ENCODE assay signal across 8 cellular contexts in the genomic region with DNA sequence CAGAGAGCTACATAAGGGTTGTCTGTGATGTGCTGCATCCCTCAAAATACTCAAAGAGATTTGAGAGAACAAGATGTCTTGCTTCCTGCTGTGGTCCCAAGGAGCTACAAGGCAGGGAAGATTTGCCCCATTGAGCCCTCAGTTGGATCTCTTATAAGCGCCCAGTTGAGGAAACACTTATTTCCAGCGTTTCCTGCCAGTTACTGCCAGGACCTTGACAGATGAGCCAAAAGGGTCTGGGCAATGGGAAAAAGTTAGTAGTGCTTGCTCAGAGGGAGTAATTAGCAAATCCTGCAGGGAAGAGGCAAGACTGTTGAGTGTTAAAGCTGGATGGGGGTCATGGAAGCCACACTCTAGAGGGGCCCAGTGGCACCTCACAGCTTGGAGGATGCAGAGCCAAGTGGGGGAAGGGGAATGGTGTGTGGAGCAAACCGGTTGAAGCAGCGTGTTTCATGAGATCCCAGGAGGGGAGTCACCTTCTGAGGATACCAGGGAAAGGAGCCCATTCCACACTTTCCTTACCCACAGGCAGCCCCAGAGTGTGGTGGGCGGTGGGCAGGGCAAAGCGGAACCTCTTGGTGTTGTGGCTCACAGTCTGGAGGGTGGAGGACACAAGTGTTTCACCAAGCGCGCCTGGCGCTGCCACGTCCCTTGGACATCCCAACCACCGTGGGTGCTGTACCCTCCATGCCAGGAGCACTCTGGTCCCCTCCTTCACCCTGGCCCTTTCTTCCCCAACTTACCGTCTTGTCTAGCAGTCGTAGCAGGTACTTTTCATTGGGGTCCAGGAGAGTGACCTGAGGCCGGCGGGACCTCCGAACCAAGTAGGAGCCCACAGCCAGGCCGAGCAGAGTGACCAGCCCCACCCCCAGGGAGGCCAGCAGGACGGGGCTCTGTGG. TPM values are rescaled to one million over a fixed set of nuclear protein-coding genes. Genes with fewer than 3 reads are reported as not detected.
DNase-seq lines count a peak whose midpoint lies in the region; ATAC-seq and TF ChIP-seq lines count a peak whose summit lies in the region.

No MANE protein-coding gene starts in this region.

- no peak for TF ChIP-seq POLR2A in ovary (IDR thresholded peaks at IDR 0.05)

- H2AFZ ChIP-seq in SK-N-SH (ENCODE audit: low read depth) (peak overlapping the region; percentile 86), fibroblast of lung (ENCODE audit: low read length) (peak overlapping the region; percentile 95)

- WGBS in SK-N-SH (ENCODE audit: low lambda C conversion rate) = 75% methylated on average over 15 of the region's 18 CpGs
- WGBS in ovary, 3 donors = 35 to 41% (median 41%) methylated on average over 17 to 18 of the region's 18 CpGs

- POLR2A ChIA-PET in SK-N-SH (lab: Yijun Ruan, JAX) = no interaction called here

- H3K9ac ChIP-seq in SK-N-SH = peak overlapping the region; percentile 72
- H3K9ac ChIP-seq in fibroblast of lung (ENCODE audit: insufficient read depth, low read length) = peak overlapping the region; percentile 91

- H3K36me3 ChIP-seq in SK-N-SH (replicated peaks in 1 of 2; ENCODE audit: control insufficient read depth in 1 of 2, insufficient read depth in 2 of 2, low read length in 1 of 2) (peaks cover 0 to 28% of the 10 kb centered on the region in 2 experiments), fibroblast of lung (ENCODE audit: control insufficient read depth, insufficient read depth, low read length) (peaks cover 9% of the 10 kb centered on the region), ovary (no peaks in the 10 kb centered on the region)

- TF ChIP-seq EP300 in SK-N-SH (IDR thresholded peaks at IDR 0.05; ENCODE audit: borderline replicate concordance in 1 of 2, low read depth in 1 of 2, low read length in 1 of 2) = no peak
- no peak for TF ChIP-seq EP300 in ovary (IDR thresholded peaks at IDR 0.05)

- H3K4me2 ChIP-seq in SK-N-SH = peak overlapping the region; percentile 95
- peak overlapping the region; percentile 94 for H3K4me2 ChIP-seq in fibroblast of lung (ENCODE audit: extremely low read depth, insufficient read depth, low read length)

- intact Hi-C loops in ovary (cut with DNase I) = no loop called here

- no peak for TF ChIP-seq CTCF in SK-N-SH (IDR thresholded peaks at IDR 0.05)
- TF ChIP-seq CTCF in fibroblast of lung (conservative IDR thresholded peaks at IDR 0.05 in 1 of 2, IDR thresholded peaks at IDR 0.05 in 1 of 2; ENCODE audit: low read depth in 1 of 2, low read length in 2 of 2) = no peak
- no peak for TF ChIP-seq CTCF in ovary (IDR thresholded peaks at IDR 0.05)

- H3K79me2 ChIP-seq in SK-N-SH (ENCODE audit: insufficient read depth) = no peaks in the 10 kb centered on the region
- H3K79me2 ChIP-seq in fibroblast of lung (ENCODE audit: control insufficient read depth, insufficient read depth, low read length) = peaks cover 2% of the 10 kb centered on the region

- TF ChIP-seq RAD21 in SK-N-SH (IDR thresholded peaks at IDR 0.05; ENCODE audit: low read length) = no peak

- H3F3A ChIP-seq in SK-N-SH (replicated peaks; ENCODE audit: insufficient read depth) = peaks cover 4% of the 10 kb centered on the region

- no peaks in the 10 kb centered on the region for H3K9me3 ChIP-seq in SK-N-SH
- no peaks in the 10 kb centered on the region for H3K9me3 ChIP-seq in fibroblast of lung (ENCODE audit: control insufficient read depth, insufficient read depth, low read depth, low read length)
- no peaks in the 10 kb centered on the region for H3K9me3 ChIP-seq in ovary

- H3K4me3 ChIP-seq in SK-N-SH (ENCODE audit: low read depth in 2 of 2, low read length in 1 of 2) (peak overlapping the region; percentile 83 to 96), fibroblast of lung (replicated peaks in 1 of 4; ENCODE audit: control extremely low read depth in 1 of 4, insufficient read depth in 1 of 4, low read depth in 3 of 4, low read length in 4 of 4) (peak overlapping the region; percentile 81 to 99 (median 92)), ovary (peak overlapping the region; percentile 79)

- H3K4me1 ChIP-seq in SK-N-SH (ENCODE audit: control insufficient read depth in 1 of 2, insufficient read depth in 2 of 2, low read depth in 1 of 2, low read length in 1 of 2) (peaks cover 0 to 14% of the 10 kb centered on the region in 2 experiments; a peak in 1 of 4 replicates), fibroblast of lung (ENCODE audit: control insufficient read depth, extremely low read depth, insufficient read depth, low read length) (peaks cover 9% of the 10 kb centered on the region), ovary (ENCODE audit: insufficient read depth) (peaks cover 5% of the 10 kb centered on the region)

- H4K20me1 ChIP-seq in SK-N-SH (ENCODE audit: insufficient read depth) = no peaks in the 10 kb centered on the region
- H4K20me1 ChIP-seq in fibroblast of lung (ENCODE audit: control insufficient read depth, extremely low read depth, insufficient read depth, low read length) = no peaks in the 10 kb centered on the region

- DNase-seq in SK-N-SH = no peak
- DNase-seq in fibroblast of lung (ENCODE audit: low read depth in 2 of 2) = no peak
- peak in 1 of 5 donors; percentile 23 for DNase-seq in ovary
- DNase-seq in T1000 (lab: John Stamatoyannopoulos, UW) = no peak

- H3K27me3 ChIP-seq in SK-N-SH (ENCODE audit: insufficient read depth) = no peaks in the 10 kb centered on the region
- H3K27me3 ChIP-seq in fibroblast of lung (ENCODE audit: control insufficient read depth, insufficient read depth, low read length) = no peaks in the 10 kb centered on the region
- no peaks in the 10 kb centered on the region for H3K27me3 ChIP-seq in ovary

- CTCF ChIA-PET in SK-N-SH (lab: Yijun Ruan, JAX) = interaction anchor here (1.1 kb wide), 1 partner anchor 12 kb away, joined by 4 read pairs; no protein-coding TSS in a partner anchor

- no peaks in the 10 kb centered on the region for H3K9me2 ChIP-seq in SK-N-SH

- peak; percentile 22 for ATAC-seq in GM19023 (IDR thresholded peaks at IDR 0.05; ENCODE audit: unreplicated experiment)
- ATAC-seq in GM18873 (IDR thresholded peaks at IDR 0.05; ENCODE audit: low FRiP score, unreplicated experiment) = no peak
- no peak for ATAC-seq in GM21381 (IDR thresholded peaks at IDR 0.05; ENCODE audit: unreplicated experiment)
- no peak for ATAC-seq in HG03571 (IDR thresholded peaks at IDR 0.05; ENCODE audit: unreplicated experiment)

- H3K27ac ChIP-seq in SK-N-SH (ENCODE audit: low read depth in 2 of 2, low read length in 1 of 2) (no peak overlapping the region; a peak in 1 of 4 replicates), fibroblast of lung (ENCODE audit: insufficient read depth, low read length) (peak overlapping the region; percentile 71), ovary (peak overlapping the region; percentile 84 to 97)

TF ChIP-seq in SK-N-SH, 30 proteins besides CTCF, POLR2A, EP300 and RAD21:
- TF ChIP-seq YY1 (IDR thresholded peaks at IDR 0.05; ENCODE audit: low read depth) = no peak
- no peak for TF ChIP-seq CHD2 (IDR thresholded peaks at IDR 0.05; ENCODE audit: low read length, partially characterized antibody)
- TF ChIP-seq TAF1 (IDR thresholded peaks at IDR 0.05; ENCODE audit: borderline replicate concordance, low read depth, low read length) = no peak
- no peak for TF ChIP-seq FOXJ3 (CRISPR knock-in tag; IDR thresholded peaks at IDR 0.05)
- no peak for TF ChIP-seq TEAD4 (IDR thresholded peaks at IDR 0.05; ENCODE audit: borderline replicate concordance, insufficient read depth)
- no peak for TF ChIP-seq SIN3A (IDR thresholded peaks at IDR 0.05; ENCODE audit: borderline replicate concordance, low read depth, low read length)
- TF ChIP-seq GATA2 (CRISPR knock-in tag; IDR thresholded peaks at IDR 0.05) = no peak
- TF ChIP-seq TCF12 (IDR thresholded peaks at IDR 0.05) = no peak
- no peak for TF ChIP-seq MEF2A (IDR thresholded peaks at IDR 0.05; ENCODE audit: borderline replicate concordance, low read depth)
- no peak for TF ChIP-seq NRF1 (IDR thresholded peaks at IDR 0.05; ENCODE audit: low read depth, low read length)
- TF ChIP-seq FOXM1 (IDR thresholded peaks at IDR 0.05; ENCODE audit: low read depth) = no peak

RNA-seq across cellular contexts. Expression of a gene that starts 0.8 kb away (rescaled TPM):
- polyA plus RNA-seq in SK-N-SH (2012; rRNA removed) (27.5 and 29.1 TPM in 2 replicates), fibroblast of lung (36.9 and 41.2 TPM in 2 replicates), ovary (10 to 100 TPM; 46.8 to 82.5 TPM)
- polyA plus RNA-seq in SK-N-SH (2012; cell fraction: cytosol; rRNA removed) = 25.2 and 29.3 TPM in 2 replicates
- polyA plus RNA-seq in SK-N-SH (2012; cell fraction: nucleus; rRNA removed) = 40.3 and 47.4 TPM in 2 replicates
- total RNA-seq in fibroblast of lung (28.2 and 48.1 TPM in 2 replicates), ovary (10 to 100 TPM; 39.3 to 61.6 (median 52.5) TPM)
- polyA plus RNA-seq in fibroblast of lung (2012) = 38.9 and 40.1 TPM in 2 replicates
- polyA minus RNA-seq in fibroblast of lung (ENCODE audit: low replicate concordance) = 35.3 and 44.1 TPM in 2 replicates

RNA-seq across cellular contexts. Expression of a gene that starts 8.1 kb away (rescaled TPM):
- polyA plus RNA-seq in SK-N-SH (2012; rRNA removed) (82.2 and 125 TPM in 2 replicates), fibroblast of lung (106 and 116 TPM in 2 replicates), ovary (100 to 1,000 TPM in 1 of 2 donors, 10 to 100 TPM in 1; 45.6 to 119 TPM)
- polyA plus RNA-seq in SK-N-SH (2012; cell fraction: cytosol; rRNA removed) = 88.3 and 113 TPM in 2 replicates
- 28.7 and 53.3 TPM in 2 replicates for polyA plus RNA-seq in SK-N-SH (2012; cell fraction: nucleus; rRNA removed)
- total RNA-seq in fibroblast of lung (62.4 and 81.7 TPM in 2 replicates), ovary (10 to 100 TPM; 39.7 to 67.9 (median 49.7) TPM)
- 53.1 and 56.0 TPM in 2 replicates for polyA plus RNA-seq in fibroblast of lung (2012)
- 98.1 and 114 TPM in 2 replicates for polyA minus RNA-seq in fibroblast of lung (ENCODE audit: low replicate concordance)

RNA-seq across cellular contexts. Expression of a gene that starts 39.2 kb away (rescaled TPM):
- 22.6 and 33.0 TPM in 2 replicates for polyA plus RNA-seq in SK-N-SH (2012; rRNA removed)
- 28.9 and 30.0 TPM in 2 replicates for polyA plus RNA-seq in SK-N-SH (2012; cell fraction: cytosol; rRNA removed)
- polyA plus RNA-seq in SK-N-SH (2012; cell fraction: nucleus; rRNA removed) = 27.2 and 43.9 TPM in 2 replicates
- 48.3 and 55.5 TPM in 2 replicates for total RNA-seq in fibroblast of lung
- polyA plus RNA-seq in fibroblast of lung = 39.4 and 46.3 TPM in 2 replicates
- polyA plus RNA-seq in fibroblast of lung (2012) = 16.6 and 17.5 TPM in 2 replicates
- polyA minus RNA-seq in fibroblast of lung (ENCODE audit: low replicate concordance) = 22.5 and 26.0 TPM in 2 replicates
- total RNA-seq in ovary = 10 to 100 TPM; 11.2 to 29.7 (median 20.1) TPM
- 10 to 100 TPM; 13.5 to 25.4 TPM for polyA plus RNA-seq in ovary

RNA-seq across cellular contexts. Expression of a gene that starts 40.9 kb away (rescaled TPM):
- polyA plus RNA-seq in SK-N-SH (2012; rRNA removed) (47.9 and 62.2 TPM in 2 replicates), fibroblast of lung (74.2 and 75.3 TPM in 2 replicates), ovary (10 to 100 TPM; 44.0 to 72.4 TPM)
- polyA plus RNA-seq in SK-N-SH (2012; cell fraction: cytosol; rRNA removed) = 43.9 and 55.4 TPM in 2 replicates
- 70.0 and 98.7 TPM in 2 replicates for polyA plus RNA-seq in SK-N-SH (2012; cell fraction: nucleus; rRNA removed)
- total RNA-seq in fibroblast of lung (74.5 and 83.7 TPM in 2 replicates), ovary (10 to 100 TPM; 42.0 to 67.4 (median 46.6) TPM)
- polyA plus RNA-seq in fibroblast of lung (2012) = 41.9 and 43.0 TPM in 2 replicates
- 126 and 154 TPM in 2 replicates for polyA minus RNA-seq in fibroblast of lung (ENCODE audit: low replicate concordance)

Comparison
In these comparisons a context has a peak if more than half of its experiments do, and no peak if none do; other contexts are left out.
1. H3K27ac ChIP-seq: peak in fibroblast of lung (single experiment) and ovary (2 of 2); none in SK-N-SH (0 of 2).
2. Peak in every context shown above with its lines, with median percentiles within 50 percentile points of each other: H3K4me3 ChIP-seq.